ENCODE assay signal across 25 cellular contexts in genomic region chr9:134361843-134362414, GRCh38. TPM values are rescaled to one million over a fixed set of nuclear protein-coding genes. Genes with fewer than 3 reads are reported as not detected.
DNase-seq lines count a peak whose midpoint lies in the region; ATAC-seq and TF ChIP-seq lines count a peak whose summit lies in the region.
"Had no signal": no experiment of that assay in that cellular context is flagged by ENCODE, and none has a peak within 500 bp of the region (broad histone marks: within the 10 kb centered on the region; RNA-seq: fewer than 3 reads in every experiment).

No MANE protein-coding gene starts in this region.

- no peak for TF ChIP-seq CTCF in coronary artery (IDR thresholded peaks at IDR 0.05)
- no peak for TF ChIP-seq CTCF in parathyroid adenoma (IDR thresholded peaks at IDR 0.05)
- no peak for TF ChIP-seq CTCF in type B pancreatic cell (conservative IDR thresholded peaks at IDR 0.05)

- peak overlapping the region; percentile 36 to 61 for H3K27ac ChIP-seq in coronary artery
- H3K27ac ChIP-seq in parathyroid adenoma: peak overlapping the region; percentile 86
- H3K27ac ChIP-seq in effector memory CD4-positive, alpha-beta T cell (ENCODE audit: insufficient read depth, low read length, poor library complexity, severe bottlenecking): no peak overlapping the region
- H3K27ac ChIP-seq: 22Rv1, brain microvascular endothelial cell, GM23248, KMS-11, lower lobe of right lung had no signal

- H3K4me3 ChIP-seq in coronary artery (no peak overlapping the region), parathyroid adenoma (ENCODE audit: low read depth, low read length) (no peak overlapping the region)
- no peak overlapping the region for H3K4me3 ChIP-seq in effector memory CD4-positive, alpha-beta T cell (ENCODE audit: insufficient read depth, low read depth, low read length, poor library complexity, severe bottlenecking)
- H3K4me3 ChIP-seq: GM23248, lower lobe of right lung, mucosa of descending colon, Peyer's patch had no signal

- H3K27me3 Mint-ChIP-seq in type B pancreatic cell: no peaks in the 10 kb centered on the region
- H3K27me3 Mint-ChIP-seq: activated CD4-positive, alpha-beta T cell treated with anti-CD3 and anti-CD28 coated beads for 36 hours; CD8-positive, alpha-beta memory T cell; T-helper 17 cell had no signal

- H3K79me2 ChIP-seq in parathyroid adenoma: peaks cover 38% of the 10 kb centered on the region

- peaks cover 20% of the 10 kb centered on the region for H3K4me1 Mint-ChIP-seq in type B pancreatic cell (ENCODE audit: unreplicated experiment)
- H3K4me1 Mint-ChIP-seq: activated CD4-positive, alpha-beta T cell treated with anti-CD3 and anti-CD28 coated beads for 36 hours; CD8-positive, alpha-beta memory T cell had no signal

- H3K36me3 ChIP-seq in parathyroid adenoma (ENCODE audit: control insufficient read depth, insufficient read depth, low read length): no peaks in the 10 kb centered on the region
- no peaks in the 10 kb centered on the region for H3K36me3 ChIP-seq in effector memory CD4-positive, alpha-beta T cell (ENCODE audit: control insufficient read depth, insufficient read depth, low read length)
- H3K36me3 ChIP-seq: brain microvascular endothelial cell, lower lobe of right lung, Peyer's patch had no signal

- no peaks in the 10 kb centered on the region for H3K9me3 Mint-ChIP-seq in type B pancreatic cell
- H3K9me3 Mint-ChIP-seq: CD8-positive, alpha-beta memory T cell; nephron progenitor cell had no signal

- no peaks in the 10 kb centered on the region for H3K36me3 Mint-ChIP-seq in type B pancreatic cell
- H3K36me3 Mint-ChIP-seq: CD8-positive, alpha-beta memory T cell had no signal

- no peaks in the 10 kb centered on the region for H3K9me3 ChIP-seq in parathyroid adenoma (ENCODE audit: control insufficient read depth, low read length)
- no peaks in the 10 kb centered on the region for H3K9me3 ChIP-seq in effector memory CD4-positive, alpha-beta T cell (ENCODE audit: control insufficient read depth, low read length)
- H3K9me3 ChIP-seq: lower lobe of right lung, mucosa of descending colon, Peyer's patch had no signal

- DNase-seq in DMS 273 (lab: John Stamatoyannopoulos, UW; ENCODE audit: unreplicated experiment): peak; percentile 31
- DNase-seq in DMS 273 treated with DMSO at 0.1 percent for 48 hours (lab: John Stamatoyannopoulos, UW): no peak
- DNase-seq in coronary artery (ENCODE audit: low spot score): no peak
- DNase-seq in type B pancreatic cell (ENCODE audit: extremely low spot score, unreplicated experiment): no peak
- DNase-seq in effector memory CD4-positive, alpha-beta T cell: no peak
- no peak for DNase-seq in NK-92 (lab: John Stamatoyannopoulos, UW; ENCODE audit: unreplicated experiment)
- DNase-seq: activated CD4-positive, alpha-beta T cell treated with anti-CD3 and anti-CD28 coated beads for 36 hours; activated effector memory CD4-positive, alpha-beta T cell treated with anti-CD3 and anti-CD28 coated beads, Interleukin-2, amount 50 U/mL, for 16 hours; brain microvascular endothelial cell; CD8-positive, alpha-beta memory T cell; effector CD8-positive, alpha-beta T cell; GF-D8; GM23248; lower lobe of right lung; mucosa of descending colon; NCI-H146; NCI-H524 treated with DMSO at 0.1 percent for 48 hours; nephron progenitor cell; Peyer's patch; T-helper 17 cell had no signal

- no peak overlapping the region for H3K9ac ChIP-seq in parathyroid adenoma
- H3K9ac ChIP-seq: KMS-11 had no signal

- peaks cover 74% of the 10 kb centered on the region for H3K4me1 ChIP-seq in parathyroid adenoma
- peaks cover 4% of the 10 kb centered on the region for H3K4me1 ChIP-seq in effector memory CD4-positive, alpha-beta T cell (ENCODE audit: control insufficient read depth, insufficient read depth, low read length, poor library complexity, severe bottlenecking)

- peak overlapping the region; percentile 77 for H3K27ac Mint-ChIP-seq in type B pancreatic cell
- H3K27ac Mint-ChIP-seq: activated CD4-positive, alpha-beta T cell treated with anti-CD3 and anti-CD28 coated beads for 36 hours; nephron progenitor cell; T-helper 17 cell had no signal

- H3K27me3 ChIP-seq in parathyroid adenoma (ENCODE audit: control insufficient read depth, insufficient read depth, low read length): no peaks in the 10 kb centered on the region
- no peaks in the 10 kb centered on the region for H3K27me3 ChIP-seq in effector memory CD4-positive, alpha-beta T cell (replicated peaks; ENCODE audit: control insufficient read depth, insufficient read depth, low read length, poor library complexity, severe bottlenecking)
- H3K27me3 ChIP-seq: brain microvascular endothelial cell, Peyer's patch had no signal

- no peak overlapping the region for H2AFZ ChIP-seq in parathyroid adenoma
- H2AFZ ChIP-seq: GM23248 had no signal

- H3K4me2 ChIP-seq in parathyroid adenoma (ENCODE audit: low read length): no peak overlapping the region
- H3K4me2 ChIP-seq: KMS-11 had no signal

- ATAC-seq in HG02884 (IDR thresholded peaks at IDR 0.05; ENCODE audit: unreplicated experiment): no peak
- ATAC-seq: activated CD4-positive, alpha-beta T cell treated with anti-CD3 and anti-CD28 coated beads for 36 hours; esophagus mucosa; lower lobe of right lung; mucosa of descending colon; T-helper 17 cell had no signal

- no peak overlapping the region for H3K4me3 Mint-ChIP-seq in type B pancreatic cell
- H3K4me3 Mint-ChIP-seq: activated CD4-positive, alpha-beta T cell treated with anti-CD3 and anti-CD28 coated beads for 36 hours; nephron progenitor cell; T-helper 17 cell had no signal

RNA-seq across cellular contexts. Expression of gene RXRA, which starts 35.7 kb away (rescaled TPM):
- 66.9 and 127 TPM in 2 replicates for total RNA-seq in type B pancreatic cell (ENCODE audit: low replicate concordance)
